ENCODE assay signal across 14 cellular contexts in the genomic region with DNA sequence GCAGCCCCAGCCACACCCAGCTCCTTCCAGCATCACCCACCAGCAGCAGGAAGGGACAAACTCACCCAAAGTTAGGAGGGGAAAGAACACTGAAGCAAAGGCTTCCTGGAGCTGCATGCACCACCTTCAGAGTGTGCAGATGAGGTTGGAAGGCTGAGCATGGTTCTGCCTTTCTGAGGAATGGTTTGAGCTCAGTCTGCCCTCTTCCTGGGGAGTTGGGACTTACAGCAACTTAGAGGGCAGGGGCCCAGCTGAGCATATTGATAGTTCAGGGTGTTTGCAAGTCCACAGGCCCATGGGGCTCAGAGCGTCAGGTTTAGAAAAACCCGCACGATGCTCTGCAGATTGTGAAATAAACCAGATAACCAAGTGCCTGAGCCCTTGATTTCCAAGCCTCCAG. TPM values are rescaled to one million over a fixed set of nuclear protein-coding genes. Genes with fewer than 3 reads are reported as not detected.
A peak's percentile ranks its signal among the peaks of the same experiment; 100 is the strongest.
DNase-seq lines count a peak whose midpoint lies in the region; ATAC-seq, FAIRE-seq and TF ChIP-seq lines count a peak whose summit lies in the region.
"Not testable (repeated sequence)": the region's sequence is repeated elsewhere in the genome, so short reads cannot be mapped to it uniquely, and the experiment has no call there.
"Had no signal": no experiment of that assay in that cellular context is flagged by ENCODE, and none has a peak within 500 bp of the region (broad histone marks: within the 10 kb centered on the region; RNA-seq: fewer than 3 reads in every experiment).

No MANE protein-coding gene starts in this region.

- not testable (repeated sequence) for H3K27ac Mint-ChIP-seq in WTC11; naive thymus-derived CD4-positive, alpha-beta T cell

- in situ Hi-C loops in Panc1 (cut with HindIII; ENCODE audit: low pct_unique_long_range_greater_than_20kb, low sequenced_read_pairs): not testable (repeated sequence)
- in situ Hi-C loops in K562 (cut with MboI): loop anchor here (10.0 kb wide), 1 partner anchor 515 kb away; a partner anchor contains a TSS

- H3K36me3 ChIP-seq in Panc1 (ENCODE audit: control insufficient read depth, insufficient read depth, low read length); K562 (ENCODE audit: control insufficient read depth, insufficient read depth, low read length); naive thymus-derived CD4-positive, alpha-beta T cell (ENCODE audit: control insufficient read depth in 2 of 3, insufficient read depth in 3 of 3, low read length in 3 of 3): not testable (repeated sequence)

- H3K9ac ChIP-seq in K562 (ENCODE audit: insufficient read depth in 1 of 2, low read depth in 2 of 2, low read length in 2 of 2): not testable (repeated sequence)

- H3K9me1 ChIP-seq in K562 (ENCODE audit: control insufficient read depth, insufficient read depth, low read length): not testable (repeated sequence)

- FAIRE-seq in K562 (lab: Jason Lieb, UNC): not testable (repeated sequence)

- not testable (repeated sequence) for H3K4me1 Mint-ChIP-seq in WTC11; naive thymus-derived CD4-positive, alpha-beta T cell

- H3K27me3 Mint-ChIP-seq in WTC11 (ENCODE audit: low read depth); naive thymus-derived CD4-positive, alpha-beta T cell: not testable (repeated sequence)

- H3K27me3 ChIP-seq in Panc1 (ENCODE audit: control insufficient read depth, insufficient read depth, low read length); K562 (ENCODE audit: control insufficient read depth in 2 of 2, insufficient read depth in 2 of 2, low read length in 2 of 2); naive thymus-derived CD4-positive, alpha-beta T cell (ENCODE audit: control insufficient read depth in 2 of 2, insufficient read depth in 2 of 2, low read length in 2 of 2): not testable (repeated sequence)

- intact Hi-C loops in Panc1 (cut with micrococcal nuclease; ENCODE audit: unreplicated experiment); K562 (cut with micrococcal nuclease); left colon (cut with DNase I, micrococcal nuclease); naive thymus-derived CD4-positive, alpha-beta T cell (cut with micrococcal nuclease): not testable (repeated sequence)

- H3K4me3 Mint-ChIP-seq in WTC11; naive thymus-derived CD4-positive, alpha-beta T cell: not testable (repeated sequence)

- not testable (repeated sequence) for H3K9me3 Mint-ChIP-seq in WTC11; naive thymus-derived CD4-positive, alpha-beta T cell

- H3K9me3 ChIP-seq in Panc1 (ENCODE audit: control insufficient read depth, insufficient read depth, low read depth, low read length); K562 (replicated peaks; ENCODE audit: control insufficient read depth, insufficient read depth, low read depth, low read length); naive thymus-derived CD4-positive, alpha-beta T cell (ENCODE audit: control insufficient read depth in 2 of 3, low read length in 3 of 3): not testable (repeated sequence)

- not testable (repeated sequence) for TF ChIP-seq EP300 in K562 (IDR thresholded peaks at IDR 0.05; ENCODE audit: low read length)

- not testable (repeated sequence) for H3K4me1 ChIP-seq in Panc1 (ENCODE audit: control insufficient read depth, insufficient read depth, low read length); K562 (replicated peaks in 1 of 2; ENCODE audit: control insufficient read depth in 2 of 2, insufficient read depth in 2 of 2, low read length in 2 of 2); naive thymus-derived CD4-positive, alpha-beta T cell (ENCODE audit: control insufficient read depth in 2 of 2, insufficient read depth in 2 of 2, low read length in 2 of 2)

- BruUV-seq in Panc1 (replicated peaks; lab: Mats Ljungman, UMichigan); K562 (replicated peaks; lab: Mats Ljungman, UMichigan): not testable (repeated sequence)

- not testable (repeated sequence) for H3K4me3 ChIP-seq in Panc1 (ENCODE audit: low read depth in 2 of 2, low read length in 2 of 2); K562; naive thymus-derived CD4-positive, alpha-beta T cell (ENCODE audit: low read length)

- DNase-seq in Panc1 (ENCODE audit: low read depth, low spot score); WTC11 (ENCODE audit: low spot score); K562 (ENCODE audit: extremely low read depth in 1 of 4, low spot score in 3 of 4); left colon; naive thymus-derived CD4-positive, alpha-beta T cell: not testable (repeated sequence)

- H3K79me2 ChIP-seq in K562 (ENCODE audit: control insufficient read depth, insufficient read depth, low read length): not testable (repeated sequence)

- TF ChIP-seq POLR2A in K562 (conservative IDR thresholded peaks at IDR 0.05): not testable (repeated sequence)

- H2AFZ ChIP-seq in K562 (ENCODE audit: low read depth, low read length): not testable (repeated sequence)

- H3K4me2 ChIP-seq in K562 (ENCODE audit: insufficient read depth, low read length): not testable (repeated sequence)

- TF ChIP-seq RAD21 in K562 (CRISPR knock-in tag; conservative IDR thresholded peaks at IDR 0.05 in 1 of 2, IDR thresholded peaks at IDR 0.05 in 1 of 2): not testable (repeated sequence)

- ATAC-seq in Panc1 (peak; percentile 50), WTC11 (peak; percentile 37), K562 (peak; percentile 50), left colon (peak; percentile 45)
- ATAC-seq in naive thymus-derived CD4-positive, alpha-beta T cell: peak; percentile 1

- CTCF ChIA-PET in Panc1 (lab: Charles Lee); WTC11 (lab: Charles Lee); K562 (lab: Yijun Ruan, JAX; ENCODE audit: low intra/inter-chr PET ratio); naive thymus-derived CD4-positive, alpha-beta T cell (lab: Charles Lee): not testable (repeated sequence)

- not testable (repeated sequence) for H3K36me3 Mint-ChIP-seq in WTC11; naive thymus-derived CD4-positive, alpha-beta T cell

- not testable (repeated sequence) for H4K20me1 ChIP-seq in K562 (replicated peaks; ENCODE audit: control insufficient read depth, insufficient read depth, low read length)

- POLR2A ChIA-PET in Panc1 (lab: Charles Lee); WTC11 (lab: Charles Lee); K562 (lab: Yijun Ruan, JAX); naive thymus-derived CD4-positive, alpha-beta T cell (lab: Charles Lee): not testable (repeated sequence)

- H3K27ac ChIP-seq in Panc1 (ENCODE audit: low read length); K562 (ENCODE audit: extremely low read depth, low read depth, low read length); naive thymus-derived CD4-positive, alpha-beta T cell (ENCODE audit: low read depth, low read length): not testable (repeated sequence)

- TF ChIP-seq CTCF in Panc1 (IDR thresholded peaks at IDR 0.05); WTC11 (IDR thresholded peaks at IDR 0.05); K562 (IDR thresholded peaks at IDR 0.05 in 2 of 3, conservative IDR thresholded peaks at IDR 0.05 in 1 of 3; ENCODE audit: insufficient read depth in 2 of 3, low read depth in 1 of 3, low read length in 3 of 3): not testable (repeated sequence)

- no CpG with 5 or more reads among the region's 3 CpGs for WGBS in K562 (ENCODE audit: insufficient coverage, low coverage, missing lambda C conversion rate)

RNA-seq across cellular contexts. Expression of a gene that starts 3.8 kb away (rescaled TPM):
- 0.72 TPM for total RNA-seq in Panc1 (2021; ENCODE audit: unreplicated experiment)
- not detected for polyA plus RNA-seq in Panc1 (2012; ENCODE audit: insufficient read length)
- total RNA-seq in WTC11 (2021): 0.18 to 0.20 TPM in 2 of 3 replicates, not detected in the other
- not detected in 2 replicates for total RNA-seq in K562 (2011; cell fraction: chromatin; rRNA removed; ENCODE audit: low replicate concordance)
- total RNA-seq in K562 (2011; cell fraction: nucleolus; rRNA removed): not detected in 2 replicates
- total RNA-seq in K562 (2011; cell fraction: nucleoplasm; rRNA removed): not detected in 2 replicates
- total RNA-seq in K562 (2014; rRNA removed): not detected in 2 replicates
- not detected in 2 replicates for total RNA-seq in K562 (2014; rRNA removed; fragmentation: Illumina TruSeq; extraction: Trizol)
- not detected in 2 replicates for total RNA-seq in K562 (2015; rRNA removed; fragmentation: Illumina TruSeq; extraction: Trizol)
- not detected in 2 replicates for total RNA-seq in K562 (2021)
- not detected in 2 replicates for polyA plus RNA-seq in K562 (2011; rRNA removed)
- not detected in 2 replicates for polyA plus RNA-seq in K562 (2011; cell fraction: cytosol; rRNA removed)
- 0.10 TPM in 1 of 2 replicates, not detected in the other for polyA plus RNA-seq in K562 (2011; cell fraction: nucleus; rRNA removed)
- not detected in 2 replicates for polyA plus RNA-seq in K562 (2012)
- not detected in 2 replicates for polyA plus RNA-seq in K562 (2014; fragmentation: Illumina TruSeq; extraction: Trizol)
- polyA plus RNA-seq in K562 (2014; fragmentation: Nextera tagmentation; extraction: Ambion mirVana): not detected
- not detected in 2 replicates for polyA plus RNA-seq in K562 (2014; rRNA removed)
- polyA minus RNA-seq in K562 (2011; rRNA and poly(A)+ RNA removed): not detected in 2 replicates
- polyA minus RNA-seq in K562 (2011; cell fraction: cytosol; rRNA and poly(A)+ RNA removed): not detected in 2 replicates
- 0.13 TPM in 1 of 2 replicates, not detected in the other for polyA minus RNA-seq in K562 (2011; cell fraction: nucleus; rRNA and poly(A)+ RNA removed)
- not detected for total RNA-seq in left colon
- total RNA-seq in naive thymus-derived CD4-positive, alpha-beta T cell: under 1 TPM in 1 of 5 experiments, not detected in 4; 0.63 TPM
- polyA plus RNA-seq in naive thymus-derived CD4-positive, alpha-beta T cell: not detected
- total RNA-seq: A673; CD4-positive, alpha-beta memory T cell; CD4-positive, CD25-positive, alpha-beta regulatory T cell; CD8-positive, alpha-beta memory T cell; G401 had no signal
- polyA plus RNA-seq: CD4-positive, alpha-beta memory T cell; CD4-positive, CD25-positive, alpha-beta regulatory T cell; CD8-positive, alpha-beta memory T cell had no signal

RNA-seq across cellular contexts. Expression of a gene that starts 11.4 kb away (rescaled TPM):
- total RNA-seq in Panc1 (2021; ENCODE audit: unreplicated experiment) (not detected), WTC11 (2021) (not detected in 3 replicates), K562 (2014; rRNA removed) (not detected in 2 replicates), K562 (2014; rRNA removed; fragmentation: Illumina TruSeq; extraction: Trizol) (not detected in 2 replicates), K562 (2015; rRNA removed; fragmentation: Illumina TruSeq; extraction: Trizol) (not detected in 2 replicates), K562 (2021) (not detected in 2 replicates), left colon (1 to 10 TPM; 2.7 to 2.9 TPM)
- not detected for polyA plus RNA-seq in Panc1 (2012; ENCODE audit: insufficient read length)
- total RNA-seq in K562 (2011; cell fraction: chromatin; rRNA removed; ENCODE audit: low replicate concordance): not detected in 2 replicates
- total RNA-seq in K562 (2011; cell fraction: nucleolus; rRNA removed): not detected in 2 replicates
- not detected in 2 replicates for total RNA-seq in K562 (2011; cell fraction: nucleoplasm; rRNA removed)
- polyA plus RNA-seq in K562 (2011; rRNA removed) (not detected in 2 replicates), K562 (2014; fragmentation: Illumina TruSeq; extraction: Trizol) (not detected in 2 replicates), K562 (2014; fragmentation: Nextera tagmentation; extraction: Ambion mirVana) (not detected), K562 (2014; rRNA removed) (not detected in 2 replicates)
- polyA plus RNA-seq in K562 (2011; cell fraction: cytosol; rRNA removed): not detected in 2 replicates
- polyA plus RNA-seq in K562 (2011; cell fraction: nucleus; rRNA removed): 0.77 TPM in 1 of 2 replicates, not detected in the other
- polyA plus RNA-seq in K562 (2012): not detected in 2 replicates
- polyA minus RNA-seq in K562 (2011; rRNA and poly(A)+ RNA removed): not detected in 2 replicates
- not detected in 2 replicates for polyA minus RNA-seq in K562 (2011; cell fraction: cytosol; rRNA and poly(A)+ RNA removed)
- polyA minus RNA-seq in K562 (2011; cell fraction: nucleus; rRNA and poly(A)+ RNA removed): not detected in 2 replicates
- total RNA-seq in naive thymus-derived CD4-positive, alpha-beta T cell: not detected
- polyA plus RNA-seq in naive thymus-derived CD4-positive, alpha-beta T cell: not detected
- total RNA-seq: A673; CD4-positive, alpha-beta memory T cell; CD4-positive, CD25-positive, alpha-beta regulatory T cell; CD8-positive, alpha-beta memory T cell; Daoy; G401; GM12878 had no signal
- polyA plus RNA-seq: AG04450; CD14-positive monocyte; CD4-positive, alpha-beta memory T cell; CD4-positive, CD25-positive, alpha-beta regulatory T cell; CD8-positive, alpha-beta memory T cell; GM12878 had no signal

RNA-seq across cellular contexts. Expression of a gene that starts 43.3 kb away (rescaled TPM):
- total RNA-seq in Panc1 (2021; ENCODE audit: unreplicated experiment) (9.9 TPM), WTC11 (2021) (8.4 to 14.2 TPM (median 12.9 TPM) in 3 replicates), K562 (2014; rRNA removed) (4.9 and 5.4 TPM in 2 replicates), K562 (2014; rRNA removed; fragmentation: Illumina TruSeq; extraction: Trizol) (4.5 and 4.8 TPM in 2 replicates), K562 (2015; rRNA removed; fragmentation: Illumina TruSeq; extraction: Trizol) (5.1 and 5.8 TPM in 2 replicates), K562 (2021) (5.6 and 6.2 TPM in 2 replicates), left colon (1 to 10 TPM; 5.2 to 7.5 TPM)
- polyA plus RNA-seq in Panc1 (2012; ENCODE audit: insufficient read length): 7.4 TPM
- total RNA-seq in K562 (2011; cell fraction: chromatin; rRNA removed; ENCODE audit: low replicate concordance): 30.1 and 45.4 TPM in 2 replicates
- 19.5 and 22.4 TPM in 2 replicates for total RNA-seq in K562 (2011; cell fraction: nucleolus; rRNA removed)
- 20.5 and 27.1 TPM in 2 replicates for total RNA-seq in K562 (2011; cell fraction: nucleoplasm; rRNA removed)
- polyA plus RNA-seq in K562 (2011; rRNA removed) (10.7 and 14.8 TPM in 2 replicates), K562 (2014; fragmentation: Illumina TruSeq; extraction: Trizol) (8.0 and 8.3 TPM in 2 replicates), K562 (2014; fragmentation: Nextera tagmentation; extraction: Ambion mirVana) (1 to 10 TPM in 1 of 2 experiments, under 1 TPM in 1; 0.37 to 1.3 TPM), K562 (2014; rRNA removed) (11.2 and 11.7 TPM in 2 replicates)
- 4.2 and 6.0 TPM in 2 replicates for polyA plus RNA-seq in K562 (2011; cell fraction: cytosol; rRNA removed)
- 55.4 and 69.5 TPM in 2 replicates for polyA plus RNA-seq in K562 (2011; cell fraction: nucleus; rRNA removed)
- 5.1 and 10.2 TPM in 2 replicates for polyA plus RNA-seq in K562 (2012)
- 5.5 and 5.9 TPM in 2 replicates for polyA minus RNA-seq in K562 (2011; rRNA and poly(A)+ RNA removed)
- 0.67 and 2.2 TPM in 2 replicates for polyA minus RNA-seq in K562 (2011; cell fraction: cytosol; rRNA and poly(A)+ RNA removed)
- polyA minus RNA-seq in K562 (2011; cell fraction: nucleus; rRNA and poly(A)+ RNA removed): 7.8 and 9.4 TPM in 2 replicates
- 10 to 100 TPM in 4 of 5 experiments, 1 to 10 TPM in 1; 9.7 to 20.4 (median 15.6) TPM for total RNA-seq in naive thymus-derived CD4-positive, alpha-beta T cell
- under 1 TPM; 0.19 to 0.91 TPM for polyA plus RNA-seq in naive thymus-derived CD4-positive, alpha-beta T cell
